Comparison of ENCODE assay signal across 25 cellular contexts in the genomic region with DNA sequence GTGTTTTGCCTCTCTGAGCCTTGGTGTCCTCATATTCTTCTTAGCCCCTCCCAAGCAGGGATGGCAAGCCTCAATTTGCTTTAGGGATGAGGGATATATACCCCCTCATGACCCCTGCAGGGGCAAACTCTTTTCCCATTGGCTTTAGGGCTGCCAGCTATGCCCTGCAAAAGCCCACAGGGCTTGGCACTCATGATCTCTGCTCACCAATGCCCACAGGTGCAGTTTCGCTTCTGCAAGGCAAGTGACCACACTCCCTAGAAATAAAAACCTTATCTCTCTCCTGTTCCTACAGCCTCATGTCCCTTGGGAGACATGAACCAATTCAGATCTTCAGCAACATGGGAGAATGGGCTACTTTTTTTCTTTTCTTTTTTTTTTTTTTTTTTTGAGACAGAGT. TPM values are rescaled to one million over a fixed set of nuclear protein-coding genes. Genes with fewer than 3 reads are reported as not detected.
"Had no signal": no experiment of that assay in that cellular context is flagged by ENCODE, and none has a peak within 500 bp of the region (broad histone marks: within the 10 kb centered on the region; RNA-seq: fewer than 3 reads in every experiment).

No MANE protein-coding gene starts in this region.

- H3K4me3 Mint-ChIP-seq: activated B cell treated with CpG ODN at 0.5 μM for 24 hours; activated CD4-positive, alpha-beta T cell treated with anti-CD3 and anti-CD28 coated beads, Interleukin-2, amount 10 ng/mL, durations not matched to agents 24 days and 14 days; activated naive CD4-positive, alpha-beta T cell treated with anti-CD3 and anti-CD28 coated beads, Interleukin-2, amount 10 ng/mL, durations not matched to agents 7 days and 5 days; activated naive CD8-positive, alpha-beta T cell treated with anti-CD3 and anti-CD28 coated beads for 36 hours; T-cell had no signal

- H3K27ac ChIP-seq: brain microvascular endothelial cell, cardiac muscle cell, SK-N-MC had no signal

- H3K4me3 ChIP-seq: cardiac muscle cell, SK-N-MC had no signal

- H3K9me3 Mint-ChIP-seq: activated B cell treated with CpG ODN at 0.5 μM for 24 hours; activated CD4-positive, alpha-beta T cell treated with anti-CD3 and anti-CD28 coated beads, Interleukin-2, amount 10 ng/mL, durations not matched to agents 24 days and 14 days; activated naive CD4-positive, alpha-beta T cell treated with anti-CD3 and anti-CD28 coated beads, Interleukin-2, amount 10 ng/mL, durations not matched to agents 7 days and 5 days; activated naive CD8-positive, alpha-beta T cell treated with anti-CD3 and anti-CD28 coated beads for 36 hours; activated T-helper 2 cell treated with anti-CD3 and anti-CD28 coated beads, Interferon-gamma antibody, Interleukin-2, Interleukin-4, amounts not matched to agents 10 μg/mL and 5 μg/mL and 100 μg/mL, durations not matched to agents 14 hours and 24 hours and 36 hours; T-cell had no signal

- H3K36me3 Mint-ChIP-seq: activated naive CD4-positive, alpha-beta T cell treated with anti-CD3 and anti-CD28 coated beads, Interleukin-2, amount 10 ng/mL, durations not matched to agents 7 days and 5 days; activated naive CD8-positive, alpha-beta T cell treated with anti-CD3 and anti-CD28 coated beads for 36 hours; T-cell had no signal

- H3K4me1 Mint-ChIP-seq: activated B cell treated with CpG ODN at 0.5 μM for 24 hours; activated CD4-positive, alpha-beta T cell treated with anti-CD3 and anti-CD28 coated beads, Interleukin-2, amount 10 ng/mL, durations not matched to agents 24 days and 14 days; activated naive CD4-positive, alpha-beta T cell treated with anti-CD3 and anti-CD28 coated beads, Interleukin-2, amount 10 ng/mL, durations not matched to agents 7 days and 5 days; activated naive CD8-positive, alpha-beta T cell treated with anti-CD3 and anti-CD28 coated beads for 36 hours; T-cell had no signal

- ATAC-seq: Right ventricle myocardium inferior, T-cell had no signal

- H3K27ac Mint-ChIP-seq: activated B cell treated with CpG ODN at 0.5 μM for 24 hours; activated CD4-positive, alpha-beta T cell treated with anti-CD3 and anti-CD28 coated beads, Interleukin-2, amount 10 ng/mL, durations not matched to agents 24 days and 14 days; activated naive CD4-positive, alpha-beta T cell treated with anti-CD3 and anti-CD28 coated beads, Interleukin-2, amount 10 ng/mL, durations not matched to agents 7 days and 5 days; activated naive CD8-positive, alpha-beta T cell treated with anti-CD3 and anti-CD28 coated beads for 36 hours; activated T-helper 2 cell treated with anti-CD3 and anti-CD28 coated beads, Interferon-gamma antibody, Interleukin-2, Interleukin-4, amounts not matched to agents 10 μg/mL and 5 μg/mL and 100 μg/mL, durations not matched to agents 14 hours and 24 hours and 36 hours; T-cell had no signal

- H3K36me3 ChIP-seq: brain microvascular endothelial cell, cardiac muscle cell had no signal

- DNase-seq: activated B cell treated with CpG ODN at 0.5 μM for 24 hours; activated CD4-positive, alpha-beta T cell treated with anti-CD3 and anti-CD28 coated beads for 1 hour; activated CD4-positive, alpha-beta T cell treated with anti-CD3 and anti-CD28 coated beads, Interleukin-2, amount 10 ng/mL, durations not matched to agents 24 days and 14 days; activated CD4-positive, alpha-beta T cell treated with anti-CD3 and anti-CD28 coated beads, Interleukin-2, amount 50 U/mL, for 48 hours; activated gamma-delta T cell treated with Interleukin-2 at 50 U/mL for 16 hours; activated naive CD4-positive, alpha-beta T cell treated with anti-CD3 and anti-CD28 coated beads, Interleukin-2, amount 10 ng/mL, durations not matched to agents 7 days and 5 days; activated naive CD8-positive, alpha-beta T cell treated with anti-CD3 and anti-CD28 coated beads for 36 hours; activated T-cell treated with anti-CD3 and anti-CD28 coated beads for 4 hours; activated T-cell treated with anti-CD3 and anti-CD28 coated beads, Interleukin-2, amount 50 U/mL, for 48 hours; brain microvascular endothelial cell; NCI-H1092; NCI-H1417; NCI-H1930; NCI-H2171; NCI-H2227 treated with DMSO at 0.1 percent for 48 hours; NCI-H446 treated with DMSO at 0.1 percent for 48 hours; NCI-H524 treated with DMSO at 0.1 percent for 48 hours; NCI-H748 treated with DMSO at 0.1 percent for 48 hours; T-cell; T-helper 2 cell; T1000 had no signal

RNA-seq across cellular contexts. Expression of gene BEAN1, which starts 8.8 kb away (rescaled TPM):
- total RNA-seq: activated B cell treated with CpG ODN at 0.5 μM for 24 hours; activated CD4-positive, alpha-beta T cell treated with anti-CD3 and anti-CD28 coated beads, Interleukin-2, amount 10 ng/mL, durations not matched to agents 24 days and 14 days; activated naive CD8-positive, alpha-beta T cell treated with anti-CD3 and anti-CD28 coated beads for 36 hours; activated T-helper 2 cell treated with anti-CD3 and anti-CD28 coated beads, Interferon-gamma antibody, Interleukin-2, Interleukin-4, amounts not matched to agents 10 μg/mL and 5 μg/mL and 100 μg/mL, durations not matched to agents 14 hours and 24 hours and 36 hours; T-cell had no signal
